In the genomic region with DNA sequence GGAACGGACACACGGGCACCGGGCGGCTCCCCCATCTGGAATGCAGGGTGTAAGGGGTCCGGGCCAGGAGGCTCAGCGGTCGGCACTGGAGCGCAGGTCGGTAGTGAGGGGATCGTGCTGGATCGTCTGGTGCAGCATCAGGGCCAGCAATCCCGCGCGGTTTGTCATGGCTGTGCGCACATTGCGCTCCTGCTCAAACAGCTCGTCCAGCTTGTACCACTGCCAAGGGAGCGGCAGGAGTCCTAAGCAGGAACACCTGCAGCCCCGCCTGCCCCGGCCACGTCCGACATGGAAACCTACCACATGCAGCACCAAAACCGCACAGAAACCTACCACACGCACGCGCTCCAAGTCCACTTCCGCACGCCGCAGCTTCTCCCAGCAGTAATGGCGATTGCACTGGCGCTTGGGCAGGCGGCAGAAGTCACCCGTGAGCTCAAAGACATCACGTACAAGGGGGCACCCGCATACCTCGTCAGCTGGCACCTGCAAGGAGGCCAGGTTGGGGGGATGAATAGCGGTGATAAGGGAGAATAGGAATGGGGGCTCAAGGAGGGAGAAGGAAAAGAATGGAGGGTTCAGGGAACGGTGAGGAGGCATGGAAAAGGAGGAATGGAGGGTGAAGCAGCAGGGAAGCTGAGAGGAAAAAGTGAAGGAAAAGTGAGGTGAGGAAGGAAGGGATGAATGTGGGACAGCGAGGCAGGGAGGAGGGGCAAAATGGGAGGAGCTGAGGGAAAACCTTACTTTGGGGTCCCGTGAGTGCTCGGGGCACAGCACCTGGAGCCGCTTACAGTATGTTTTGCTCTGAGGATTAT, we compare ENCODE assay signal across 1 cellular context.
TF ChIP-seq lines count a peak whose summit lies in the region.

No MANE protein-coding gene starts in this region.

TF ChIP-seq in A549, 52 proteins besides CTCF, POLR2A, EP300 and RAD21 (continued from another document):
- TF ChIP-seq TP53 (CRISPR knock-in tag; IDR thresholded peaks at IDR 0.05), result no peak
- no peak for TF ChIP-seq RARB (CRISPR knock-in tag; IDR thresholded peaks at IDR 0.05)
- no peak for TF ChIP-seq KDM1A (IDR thresholded peaks at IDR 0.05; ENCODE audit: low read depth)
- no peak for TF ChIP-seq HEYL (CRISPR knock-in tag; IDR thresholded peaks at IDR 0.05)
- TF ChIP-seq, protein P1, sequence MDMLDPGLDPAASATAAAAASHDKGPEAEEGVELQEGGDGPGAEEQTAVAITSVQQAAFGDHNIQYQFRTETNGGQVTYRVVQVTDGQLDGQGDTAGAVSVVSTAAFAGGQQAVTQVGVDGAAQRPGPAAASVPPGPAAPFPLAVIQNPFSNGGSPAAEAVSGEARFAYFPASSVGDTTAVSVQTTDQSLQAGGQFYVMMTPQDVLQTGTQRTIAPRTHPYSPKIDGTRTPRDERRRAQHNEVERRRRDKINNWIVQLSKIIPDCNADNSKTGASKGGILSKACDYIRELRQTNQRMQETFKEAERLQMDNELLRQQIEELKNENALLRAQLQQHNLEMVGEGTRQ (IDR thresholded peaks at IDR 0.05), result no peak
- TF ChIP-seq ZSCAN20 (CRISPR knock-in tag; IDR thresholded peaks at IDR 0.05), result no peak
- no peak for TF ChIP-seq HOXB13 (CRISPR knock-in tag; IDR thresholded peaks at IDR 0.05; ENCODE audit: low read depth)
- TF ChIP-seq KDM5A (IDR thresholded peaks at IDR 0.05), result no peak
- TF ChIP-seq RNF2 (IDR thresholded peaks at IDR 0.05; ENCODE audit: borderline replicate concordance, low read depth), result no peak
- TF ChIP-seq, protein P2, sequence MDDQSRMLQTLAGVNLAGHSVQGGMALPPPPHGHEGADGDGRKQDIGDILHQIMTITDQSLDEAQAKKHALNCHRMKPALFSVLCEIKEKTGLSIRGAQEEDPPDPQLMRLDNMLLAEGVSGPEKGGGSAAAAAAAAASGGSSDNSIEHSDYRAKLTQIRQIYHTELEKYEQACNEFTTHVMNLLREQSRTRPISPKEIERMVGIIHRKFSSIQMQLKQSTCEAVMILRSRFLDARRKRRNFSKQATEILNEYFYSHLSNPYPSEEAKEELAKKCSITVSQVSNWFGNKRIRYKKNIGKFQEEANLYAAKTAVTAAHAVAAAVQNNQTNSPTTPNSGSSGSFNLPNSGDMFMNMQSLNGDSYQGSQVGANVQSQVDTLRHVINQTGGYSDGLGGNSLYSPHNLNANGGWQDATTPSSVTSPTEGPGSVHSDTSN (IDR thresholded peaks at IDR 0.05), result no peak
- TF ChIP-seq ESRRA (IDR thresholded peaks at IDR 0.05; ENCODE audit: borderline replicate concordance, low read length), result no peak
- TF ChIP-seq MAFK (IDR thresholded peaks at IDR 0.05; ENCODE audit: partially characterized antibody), result no peak
- TF ChIP-seq SREBF2 (IDR thresholded peaks at IDR 0.05), result no peak
